ENCODE assay signal across 8 cellular contexts in genomic region chr1:35573198-35573775, GRCh38. TPM values are rescaled to one million over a fixed set of nuclear protein-coding genes. Genes with fewer than 3 reads are reported as not detected.
A peak's percentile ranks its signal among the peaks of the same experiment; 100 is the strongest.
DNase-seq lines count a peak whose midpoint lies in the region; TF ChIP-seq lines count a peak whose summit lies in the region.

Gene TFAP2E, plus strand, starts transcription at chr1:35573314. Its CDS starts 264 bp downstream, at chr1:35573578.

- no peaks in the 10 kb centered on the region for H3K36me3 Mint-ChIP-seq in MCF 10A (ENCODE audit: insufficient read depth, unreplicated experiment)

- peaks cover 26% of the 10 kb centered on the region for H3K4me1 Mint-ChIP-seq in MCF 10A (ENCODE audit: insufficient read depth, unreplicated experiment)

- H3K27me3 ChIP-seq in iPS DF 6.9 (ENCODE audit: control insufficient read depth, insufficient read depth, low read length), result peaks cover 66% of the 10 kb centered on the region

- TF ChIP-seq CTCF in MCF 10A (IDR thresholded peaks at IDR 0.05; ENCODE audit: unreplicated experiment) (no peak), GM13977 (IDR thresholded peaks at IDR 0.05; ENCODE audit: extremely low read depth, insufficient read depth, missing control alignments) (no peak)

- H3K4me1 ChIP-seq in iPS DF 6.9 (ENCODE audit: control insufficient read depth, insufficient read depth, low read length), result peaks cover 7% of the 10 kb centered on the region; the same call in 1 of the 2 replicates

- peak within 1 kb of the TSS; percentile 59 for H3K4me3 Mint-ChIP-seq in MCF 10A (ENCODE audit: unreplicated experiment)

- CTCF ChIA-PET in MCF 10A (lab: Yijun Ruan, JAX), result interaction anchor here (0.6 to 3.6 kb wide), 6 partner anchors 9 to 309 kb away, joined by 3 to 38 read pairs (median 4); no protein-coding TSS in a partner anchor

- POLR2A ChIA-PET in MCF 10A (lab: Yijun Ruan, JAX), result interaction anchor here (0.7 kb wide), 1 partner anchor 121 kb away, joined by 3 read pairs; no protein-coding TSS in a partner anchor

- DNase-seq in ACHN, result peak; percentile 48
- peak; percentile 90 for DNase-seq in HuH-7.5 (ENCODE audit: low spot score)
- DNase-seq in MCF 10A (ENCODE audit: unreplicated experiment), result no peak
- no peak for DNase-seq in iPS DF 6.9 (ENCODE audit: low read depth, low spot score)
- DNase-seq in skeletal muscle cell (ENCODE audit: low read depth), result no peak
- DNase-seq in stimulated activated naive CD4-positive, alpha-beta T cell (lab: John Stamatoyannopoulos, UW), result no peak
- no peak for DNase-seq in activated CD4-positive, CD25-positive, alpha-beta regulatory T cell treated with anti-CD3 and anti-CD28 coated beads, Interleukin-2, amount 50 U/mL, for 72 hours
- DNase-seq in GM13977 (ENCODE audit: low spot score), result no peak

- no peaks in the 10 kb centered on the region for H3K9me3 ChIP-seq in iPS DF 6.9 (ENCODE audit: control insufficient read depth, insufficient read depth, low read length)

- no TSS peak for BruUV-seq in MCF 10A (replicated peaks; lab: Mats Ljungman, UMichigan)

- WGBS in iPS DF 6.9 (ENCODE audit: insufficient coverage, insufficient read length), result no CpG with 5 or more reads among the region's 60 CpGs

- H3K36me3 ChIP-seq in iPS DF 6.9 (ENCODE audit: control insufficient read depth, insufficient read depth, low read length), result no peaks in the 10 kb centered on the region

- in situ Hi-C loops in ACHN (cut with HindIII; ENCODE audit: low pct_ligation_motif_present, low pct_unique_long_range_greater_than_20kb, low sequenced_read_pairs) (no loop called here), GM13977 (cut with MboI; ENCODE audit: low pct_unique_long_range_greater_than_20kb, low sequenced_read_pairs, unreplicated experiment) (loop anchor here (10.0 kb wide), 1 partner anchor 142 kb away; the partner anchor contains the start of gene C1orf216)

- no peak within 1 kb of the TSS for H3K27ac Mint-ChIP-seq in MCF 10A (ENCODE audit: low read depth, unreplicated experiment)

- peaks cover 9% of the 10 kb centered on the region for H3K27me3 Mint-ChIP-seq in MCF 10A (ENCODE audit: insufficient read depth, unreplicated experiment)

- no peak within 1 kb of the TSS for H3K27ac ChIP-seq in iPS DF 6.9 (ENCODE audit: low read length)

- H3K9me3 Mint-ChIP-seq in MCF 10A (ENCODE audit: unreplicated experiment), result no peaks in the 10 kb centered on the region

- intact Hi-C loops in MCF 10A (cut with micrococcal nuclease), result no loop called here

- H3K4me3 ChIP-seq in iPS DF 6.9 (ENCODE audit: low read length) (peak within 1 kb of the TSS; percentile 51; the same call in 1 of the 2 replicates), skeletal muscle cell (ENCODE audit: low read depth, low read length) (peak within 1 kb of the TSS; percentile 51)

RNA-seq across cellular contexts. Expression of gene TFAP2E, which starts in this region (rescaled TPM):
- total RNA-seq in MCF 10A (2022), result 0.30 and 0.47 TPM in 2 replicates

Comparison
In these comparisons a context has a peak if more than half of its experiments do, and no peak if none do; other contexts are left out.
1. DNase-seq: peak in ACHN (single experiment) and HuH-7.5 (single experiment); none in MCF 10A (single experiment), iPS DF 6.9 (single experiment), skeletal muscle cell (single experiment), stimulated activated naive CD4-positive, alpha-beta T cell (0 of 6), activated CD4-positive, CD25-positive, alpha-beta regulatory T cell treated with anti-CD3 and anti-CD28 coated beads, Interleukin-2, amount 50 U/mL, for 72 hours (single experiment) and GM13977 (single experiment).